In the genomic region with DNA sequence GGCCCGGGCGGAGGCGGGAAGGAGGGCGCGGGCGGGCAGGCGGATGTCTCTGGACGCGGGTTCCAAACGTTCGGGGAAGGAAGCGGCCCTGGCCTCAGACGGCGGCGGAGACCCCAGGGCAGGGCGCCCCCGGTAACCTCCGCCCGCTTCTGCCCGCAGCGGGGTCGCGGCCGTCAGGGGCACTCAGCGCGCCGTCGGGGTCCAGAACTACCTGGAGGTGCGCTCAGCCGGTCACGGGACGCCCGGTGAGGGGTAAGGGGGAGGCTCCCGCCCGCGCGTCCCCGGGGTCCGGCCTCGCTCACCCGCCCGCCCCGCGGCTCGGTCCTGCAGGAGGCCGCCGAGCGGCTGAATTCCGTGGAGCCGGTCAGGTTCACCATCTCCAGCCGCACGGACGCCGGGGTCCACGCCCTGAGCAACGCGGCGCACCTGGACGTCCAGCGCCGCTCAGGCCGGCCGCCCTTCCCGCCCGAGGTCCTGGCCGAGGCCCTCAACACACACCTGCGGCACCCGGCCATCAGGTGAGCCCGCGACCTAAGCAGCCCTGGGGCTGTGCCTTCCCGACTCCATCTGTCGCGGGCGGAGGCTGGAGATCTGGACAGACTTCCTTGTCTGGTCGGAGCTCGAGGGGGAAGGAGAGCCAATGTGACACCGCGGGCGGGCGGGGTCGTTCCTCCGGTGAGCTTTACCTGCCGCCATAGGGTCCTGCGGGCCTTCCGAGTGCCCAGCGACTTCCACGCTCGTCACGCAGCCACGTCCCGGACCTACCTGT, we compare ENCODE assay signal across 8 cellular contexts. TPM values are rescaled to one million over a fixed set of nuclear protein-coding genes. Genes with fewer than 3 reads are reported as not detected.
A peak's percentile ranks its signal among the peaks of the same experiment; 100 is the strongest.
DNase-seq lines count a peak whose midpoint lies in the region; ATAC-seq and TF ChIP-seq lines count a peak whose summit lies in the region.

No MANE protein-coding gene starts in this region.

- H3K4me1 ChIP-seq in A673 (ENCODE audit: insufficient read depth, low read length, poor library complexity, severe bottlenecking), result peaks cover 37% of the 10 kb centered on the region
- peaks cover 28 to 49% of the 10 kb centered on the region in 2 donors for H3K4me1 ChIP-seq in left lung
- peaks cover 27% of the 10 kb centered on the region for H3K4me1 ChIP-seq in thymus (ENCODE audit: control insufficient read depth, insufficient read depth, low read length)

- H3K27ac Mint-ChIP-seq in MCF 10A (ENCODE audit: low read depth, unreplicated experiment), result peak overlapping the region; percentile 51

- H3K27me3 ChIP-seq in A673 (replicated peaks; ENCODE audit: insufficient read depth, low read depth, low read length, poor library complexity) (no peaks in the 10 kb centered on the region), MG63 (no peaks in the 10 kb centered on the region), left lung (no peaks in the 10 kb centered on the region), thymus (ENCODE audit: control insufficient read depth, insufficient read depth) (no peaks in the 10 kb centered on the region)

- intact Hi-C loops in A673 (cut with micrococcal nuclease; ENCODE audit: unreplicated experiment) (loop anchor here (5.0 to 10.0 kb wide), 2 partner anchors 187 to 284 kb away; partner anchors contain the start of gene AGRN), MCF 10A (cut with micrococcal nuclease) (loop anchor here (1.0 kb wide), 1 partner anchor 39 kb away; no protein-coding TSS in a partner anchor), left lung (cut with DNase I) (no loop called here)

- TSS peak; percentile 48 for BruUV-seq in A673 (replicated peaks; lab: Mats Ljungman, UMichigan)
- no TSS peak for BruUV-seq in MCF 10A (replicated peaks; lab: Mats Ljungman, UMichigan)

- no peaks in the 10 kb centered on the region for H3K9me3 Mint-ChIP-seq in MCF 10A (ENCODE audit: unreplicated experiment)

- H3K36me3 Mint-ChIP-seq in MCF 10A (ENCODE audit: insufficient read depth, unreplicated experiment), result peaks cover 45% of the 10 kb centered on the region

- peaks cover 18% of the 10 kb centered on the region for H3K4me1 Mint-ChIP-seq in MCF 10A (ENCODE audit: insufficient read depth, unreplicated experiment)

- H3K4me3 ChIP-seq in A673 (ENCODE audit: low read depth, low read length, poor library complexity, severe bottlenecking) (peak overlapping the region; percentile 88), MG63 (peak overlapping the region; percentile 65), left lung (peak overlapping the region; percentile 91 to 94), thymus (ENCODE audit: low read length) (peak overlapping the region; percentile 82)

- POLR2A ChIA-PET in A673 (lab: Charles Lee; ENCODE audit: low non-redundant PET), result interaction anchor here (0.5 kb wide), 1 partner anchor 360 kb away, joined by 8 read pairs; no protein-coding TSS in a partner anchor
- POLR2A ChIA-PET in MCF 10A (lab: Yijun Ruan, JAX), result interaction anchor here (0.6 to 1.4 kb wide), 11 partner anchors 9 to 303 kb away, joined by 3 to 12 read pairs (median 3); partner anchors contain the start of genes AURKAIP1 and UBE2J2

- H3K36me3 ChIP-seq in A673 (ENCODE audit: insufficient read depth, low read length, poor library complexity, severe bottlenecking), result peaks cover 22% of the 10 kb centered on the region
- peaks cover 41% of the 10 kb centered on the region for H3K36me3 ChIP-seq in MG63
- H3K36me3 ChIP-seq in left lung, result peaks cover 0 to 45% of the 10 kb centered on the region in 2 donors
- peaks cover 38% of the 10 kb centered on the region for H3K36me3 ChIP-seq in thymus (ENCODE audit: control insufficient read depth, insufficient read depth)

- H3K9me3 ChIP-seq in A673 (ENCODE audit: low read depth, low read length, poor library complexity, severe bottlenecking) (no peaks in the 10 kb centered on the region), MG63 (no peaks in the 10 kb centered on the region), left lung (no peaks in the 10 kb centered on the region), thymus (ENCODE audit: control insufficient read depth) (no peaks in the 10 kb centered on the region)

- DNase-seq in A673 (ENCODE audit: low spot score), result peak; percentile 37
- no peak for DNase-seq in MG63
- no peak for DNase-seq in MCF 10A (ENCODE audit: unreplicated experiment)
- DNase-seq in left lung, result peak in 1 of 2 donors; percentile 55
- no peak for DNase-seq in NCI-H2107 (lab: John Stamatoyannopoulos, UW)
- DNase-seq in cerebellar nuclear complex (lab: John Stamatoyannopoulos, UW), result no peak

- H3K27me3 Mint-ChIP-seq in MCF 10A (ENCODE audit: insufficient read depth, unreplicated experiment), result no peaks in the 10 kb centered on the region

- CTCF ChIA-PET in A673 (lab: Charles Lee), result no interaction called here
- CTCF ChIA-PET in MCF 10A (lab: Yijun Ruan, JAX), result interaction anchor here (0.7 to 0.8 kb wide), 2 partner anchors 39 to 62 kb away, joined by 3 to 4 read pairs; no protein-coding TSS in a partner anchor

- ATAC-seq in GM18511 (IDR thresholded peaks at IDR 0.05; ENCODE audit: unreplicated experiment) (peak; percentile 1), left lung (peak; percentile 3)

- TF ChIP-seq CTCF in A673 (conservative IDR thresholded peaks at IDR 0.05; ENCODE audit: low read depth, low read length) (no peak), MCF 10A (IDR thresholded peaks at IDR 0.05; ENCODE audit: unreplicated experiment) (no peak), left lung (IDR thresholded peaks at IDR 0.05) (no peak)

- 11% methylated on average over 91 of the region's 91 CpGs for WGBS in thymus

- peak overlapping the region; percentile 96 for H3K27ac ChIP-seq in A673 (ENCODE audit: low read depth, low read length, poor library complexity, severe bottlenecking)
- peak overlapping the region; percentile 96 to 99 for H3K27ac ChIP-seq in left lung
- peak overlapping the region; percentile 88 for H3K27ac ChIP-seq in thymus (ENCODE audit: low read depth)

- peak overlapping the region; percentile 81 for H3K4me3 Mint-ChIP-seq in MCF 10A (ENCODE audit: unreplicated experiment)

RNA-seq across cellular contexts. Expression of gene PUSL1, which starts 0.5 kb away (rescaled TPM):
- total RNA-seq in A673 (2021) (28.5 and 31.3 TPM in 2 replicates), MCF 10A (2022) (15.9 and 27.4 TPM in 2 replicates), left lung (10 to 100 TPM; 17.4 to 18.3 TPM)
- 46.7 and 53.3 TPM in 2 replicates for total RNA-seq in MG63 (2014; rRNA removed; shearing (Covaris generic); ENCODE audit: low replicate concordance)
- 10.0 TPM for polyA plus RNA-seq in thymus

RNA-seq across cellular contexts. Expression of gene ACAP3, which starts 1.2 kb away (rescaled TPM):
- total RNA-seq in A673 (2021) (67.6 and 71.9 TPM in 2 replicates), MCF 10A (2022) (31.5 and 33.5 TPM in 2 replicates), left lung (10 to 100 TPM; 56.4 to 60.2 TPM)
- total RNA-seq in MG63 (2014; rRNA removed; shearing (Covaris generic); ENCODE audit: low replicate concordance), result 20.0 and 24.2 TPM in 2 replicates
- 58.8 TPM for polyA plus RNA-seq in thymus

RNA-seq across cellular contexts. Expression of gene INTS11, which starts 15.5 kb away (rescaled TPM):
- total RNA-seq in A673 (2021) (156 and 182 TPM in 2 replicates), MCF 10A (2022) (122 and 129 TPM in 2 replicates), left lung (10 to 100 TPM; 67.0 to 90.4 TPM)
- 55.9 and 70.5 TPM in 2 replicates for total RNA-seq in MG63 (2014; rRNA removed; shearing (Covaris generic); ENCODE audit: low replicate concordance)
- polyA plus RNA-seq in thymus, result 216 TPM

RNA-seq across cellular contexts. Expression of gene CPTP, which starts 15.7 kb away (rescaled TPM):
- total RNA-seq in A673 (2021), result 17.0 and 20.8 TPM in 2 replicates
- total RNA-seq in MG63 (2014; rRNA removed; shearing (Covaris generic); ENCODE audit: low replicate concordance), result 18.1 and 31.1 TPM in 2 replicates
- total RNA-seq in MCF 10A (2022), result 19.3 and 21.0 TPM in 2 replicates
- total RNA-seq in left lung, result 10 to 100 TPM; 24.5 to 25.2 TPM
- 10.3 TPM for polyA plus RNA-seq in thymus

RNA-seq across cellular contexts. Expression of gene TAS1R3, which starts 22.1 kb away (rescaled TPM):
- total RNA-seq in A673 (2021) (0.21 and 0.39 TPM in 2 replicates), MCF 10A (2022) (0.17 TPM in 1 of 2 replicates, not detected in the other), left lung (under 1 TPM; 0.20 to 0.37 TPM)
- total RNA-seq in MG63 (2014; rRNA removed; shearing (Covaris generic); ENCODE audit: low replicate concordance), result not detected in 2 replicates
- polyA plus RNA-seq in thymus, result 0.37 TPM

Comparison
In these comparisons a context has a peak if more than half of its experiments do, and no peak if none do; other contexts are left out.
1. intact Hi-C loops: an anchor here in A673 (5.0 to 10.0 kb wide) and MCF 10A (1.0 kb wide); none called in left lung.